ENCODE assay signal across 35 cellular contexts in genomic region chrX:6187256-6187655, GRCh38. TPM values are rescaled to one million over a fixed set of nuclear protein-coding genes. Genes with fewer than 3 reads are reported as not detected.
"Had no signal": no experiment of that assay in that cellular context is flagged by ENCODE, and none has a peak within 500 bp of the region (broad histone marks: within the 10 kb centered on the region; RNA-seq: fewer than 3 reads in every experiment).

No MANE protein-coding gene starts in this region.

- H3K4me3 ChIP-seq: adrenal gland, body of pancreas, MG63, Peyer's patch had no signal

- H3K4me1 ChIP-seq: adrenal gland, body of pancreas, Peyer's patch had no signal

- H3K27me3 ChIP-seq: adrenal gland, body of pancreas, MG63, Peyer's patch had no signal

- H3K27ac ChIP-seq: adrenal gland, body of pancreas, Peyer's patch, WERI-Rb-1 had no signal

- ATAC-seq: activated CD8-positive, alpha-beta T cell treated with anti-CD3 and anti-CD28 coated beads, Interleukin-2, amount 10 ng/mL, durations not matched to agents 7 days and 5 days; body of pancreas; PC-3 had no signal

- DNase-seq: activated CD4-positive, alpha-beta T cell treated with anti-CD3 and anti-CD28 coated beads for 1 hour; activated CD4-positive, alpha-beta T cell treated with anti-CD3 and anti-CD28 coated beads for 48 hours; activated CD4-positive, alpha-beta T cell treated with anti-CD3 and anti-CD28 coated beads, Interleukin-2, amount 50 U/mL, for 4 hours; activated CD4-positive, CD25-positive, alpha-beta regulatory T cell; activated CD8-positive, alpha-beta T cell treated with anti-CD3 and anti-CD28 coated beads, Interleukin-2, amount 10 ng/mL, durations not matched to agents 7 days and 5 days; activated gamma-delta T cell; activated naive CD4-positive, alpha-beta T cell treated with Interleukin-2 at 50 U/mL for 16 hours; activated T-cell treated with anti-CD3 and anti-CD28 coated beads, Interleukin-2, amount 50 U/mL, for 24 hours; adrenal gland; body of pancreas; caudate nucleus; cerebellar nuclear complex; Kasumi-1; KBM-7; MG63; NCI-H1048; NCI-H1105 treated with DMSO at 0.1 percent for 48 hours; NCI-H1436; NCI-H1694; NCI-H1930; NCI-H2081 treated with DMSO at 0.1 percent for 48 hours; NCI-H226; NCI-H446 treated with DMSO at 0.1 percent for 48 hours; NCI-H524; NCI-H69; PC-3; Peyer's patch; RPMI8226; SIG-M5; SW 1271; T-helper 1 cell; T-helper 2 cell; T-helper 9 cell; WERI-Rb-1 had no signal

- H3K9me3 ChIP-seq: adrenal gland, body of pancreas, MG63, Peyer's patch had no signal

- H3K36me3 ChIP-seq: adrenal gland, MG63, Peyer's patch, WERI-Rb-1 had no signal

RNA-seq across cellular contexts. Expression of gene NLGN4X, which starts 41.4 kb away (rescaled TPM):
- total RNA-seq: activated CD8-positive, alpha-beta T cell treated with anti-CD3 and anti-CD28 coated beads, Interleukin-2, amount 10 ng/mL, durations not matched to agents 7 days and 5 days; bronchial epithelial cell; PC-3 had no signal
